Comparison of ENCODE assay signal across 8 cellular contexts in the genomic region with DNA sequence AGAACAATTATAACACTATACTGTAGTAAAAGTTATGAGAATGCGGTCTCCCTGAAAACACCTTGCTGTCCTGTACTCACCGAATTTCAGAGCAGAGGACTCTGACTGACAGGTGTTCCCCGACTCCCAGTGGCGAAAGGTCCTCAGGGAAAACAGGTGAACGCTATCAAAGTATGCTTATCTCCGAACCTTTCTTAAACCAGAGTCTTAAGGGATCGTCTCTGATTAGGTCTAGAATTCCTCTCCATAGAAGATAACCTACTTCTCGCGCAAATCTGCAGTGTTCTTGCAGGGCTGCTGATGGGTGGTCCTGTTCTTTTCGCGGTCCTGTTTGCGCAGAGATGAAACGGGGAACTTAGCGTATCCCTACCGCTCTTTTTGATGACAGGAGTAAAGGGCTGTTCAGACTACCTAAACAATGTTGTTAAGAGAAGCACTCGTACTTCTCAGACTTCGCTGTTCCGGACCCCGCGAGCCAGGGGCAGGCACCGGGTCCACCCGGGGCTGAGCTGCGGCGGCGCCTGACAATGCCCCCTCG. TPM values are rescaled to one million over a fixed set of nuclear protein-coding genes. Genes with fewer than 3 reads are reported as not detected.
DNase-seq lines count a peak whose midpoint lies in the region; ATAC-seq and TF ChIP-seq lines count a peak whose summit lies in the region.

No MANE protein-coding gene starts in this region.

- no peaks in the 10 kb centered on the region for H3K36me3 ChIP-seq in fibroblast of lung (ENCODE audit: control insufficient read depth, insufficient read depth, low read length)
- H3K36me3 ChIP-seq in osteoblast (ENCODE audit: insufficient read depth, low read length), result no peaks in the 10 kb centered on the region

- peak; percentile 13 to 26 for DNase-seq in activated CD4-positive, alpha-beta T cell treated with anti-CD3 and anti-CD28 coated beads, Interleukin-2, amount 50 U/mL, for 24 hours (ENCODE audit: low read depth in 1 of 2, low spot score in 1 of 2)
- DNase-seq in fibroblast of lung (ENCODE audit: low read depth in 2 of 2) (peak; percentile 20 to 26), osteoblast (ENCODE audit: insufficient read length, low spot score, missing footprints) (no peak), UCSD-AML1 (lab: John Stamatoyannopoulos, UW; ENCODE audit: unreplicated experiment) (no peak), H4 (ENCODE audit: low spot score) (no peak)

- H3K27me3 ChIP-seq in fibroblast of lung (ENCODE audit: control insufficient read depth, insufficient read depth, low read length) (no peaks in the 10 kb centered on the region), osteoblast (ENCODE audit: insufficient read depth, low read length) (no peaks in the 10 kb centered on the region)

- peak overlapping the region; percentile 86 for H2AFZ ChIP-seq in fibroblast of lung (ENCODE audit: low read length)
- H2AFZ ChIP-seq in osteoblast (ENCODE audit: low read length), result peak overlapping the region; percentile 83

- H3K9ac ChIP-seq in fibroblast of lung (ENCODE audit: insufficient read depth, low read length), result peak overlapping the region; percentile 89

- no peak for TF ChIP-seq CTCF in fibroblast of lung (conservative IDR thresholded peaks at IDR 0.05 in 1 of 2, IDR thresholded peaks at IDR 0.05 in 1 of 2; ENCODE audit: low read depth in 1 of 2, low read length in 2 of 2)
- TF ChIP-seq CTCF in osteoblast (IDR thresholded peaks at IDR 0.05; ENCODE audit: extremely low read depth, low read depth, low read length), result no peak

- peaks cover 21% of the 10 kb centered on the region for H3K4me1 ChIP-seq in fibroblast of lung (ENCODE audit: control insufficient read depth, extremely low read depth, insufficient read depth, low read length)
- H3K4me1 ChIP-seq in osteoblast (ENCODE audit: insufficient read depth, low read length), result peaks cover 44% of the 10 kb centered on the region

- H4K20me1 ChIP-seq in fibroblast of lung (ENCODE audit: control insufficient read depth, extremely low read depth, insufficient read depth, low read length) (peaks cover 5% of the 10 kb centered on the region), osteoblast (ENCODE audit: insufficient read depth, low read length) (peaks cover 29% of the 10 kb centered on the region)

- H3K9me3 ChIP-seq in fibroblast of lung (ENCODE audit: control insufficient read depth, insufficient read depth, low read depth, low read length), result no peaks in the 10 kb centered on the region
- H3K9me3 ChIP-seq in osteoblast (ENCODE audit: low read depth, low read length), result no peaks in the 10 kb centered on the region

- H3K79me2 ChIP-seq in fibroblast of lung (ENCODE audit: control insufficient read depth, insufficient read depth, low read length) (peaks cover 40% of the 10 kb centered on the region), osteoblast (ENCODE audit: insufficient read depth, low read length) (peaks cover 34% of the 10 kb centered on the region)

- H3K4me2 ChIP-seq in fibroblast of lung (ENCODE audit: extremely low read depth, insufficient read depth, low read length) (peak overlapping the region; percentile 82), osteoblast (ENCODE audit: insufficient read depth, low read length) (peak overlapping the region; percentile 96)

- peak; percentile 9 for ATAC-seq in GM19467 (IDR thresholded peaks at IDR 0.05; ENCODE audit: unreplicated experiment)
- ATAC-seq in HG03565 (IDR thresholded peaks at IDR 0.05; ENCODE audit: unreplicated experiment), result peak; percentile 2

- H3K4me3 ChIP-seq in GM08714 (ENCODE audit: low read length) (peak overlapping the region; percentile 90), fibroblast of lung (replicated peaks in 1 of 4; ENCODE audit: control extremely low read depth in 1 of 4, insufficient read depth in 1 of 4, low read depth in 3 of 4, low read length in 4 of 4) (peak overlapping the region; percentile 52 to 92 (median 72)), osteoblast (ENCODE audit: insufficient read depth, low read length) (peak overlapping the region; percentile 82)

- H3K27ac ChIP-seq in fibroblast of lung (ENCODE audit: insufficient read depth, low read length) (peak overlapping the region; percentile 67), osteoblast (ENCODE audit: low read depth, low read length) (peak overlapping the region; percentile 4)

RNA-seq across cellular contexts. Expression of a gene that starts 1.0 kb away (rescaled TPM):
- total RNA-seq in fibroblast of lung (57.0 and 57.5 TPM in 2 replicates), osteoblast (56.5 and 60.4 TPM in 2 replicates)
- 60.6 and 68.4 TPM in 2 replicates for polyA plus RNA-seq in fibroblast of lung
- 40.7 and 47.9 TPM in 2 replicates for polyA plus RNA-seq in fibroblast of lung (2012)
- polyA minus RNA-seq in fibroblast of lung (ENCODE audit: low replicate concordance), result 7.1 and 11.3 TPM in 2 replicates
- 26.7 and 31.4 TPM in 2 replicates for total RNA-seq in H4 (2014; rRNA removed; shearing (Covaris generic))

Comparison
In these comparisons a context has a peak if more than half of its experiments do, and no peak if none do; other contexts are left out.
1. DNase-seq: peak in activated CD4-positive, alpha-beta T cell treated with anti-CD3 and anti-CD28 coated beads, Interleukin-2, amount 50 U/mL, for 24 hours (2 of 2) and fibroblast of lung (2 of 2); none in osteoblast (single experiment), UCSD-AML1 (single experiment) and H4 (single experiment).
2. Peak in every context shown above with its lines, with median percentiles within 50 percentile points of each other: H3K4me3 ChIP-seq.